ENCODE assay signal across 13 cellular contexts in the genomic region with DNA sequence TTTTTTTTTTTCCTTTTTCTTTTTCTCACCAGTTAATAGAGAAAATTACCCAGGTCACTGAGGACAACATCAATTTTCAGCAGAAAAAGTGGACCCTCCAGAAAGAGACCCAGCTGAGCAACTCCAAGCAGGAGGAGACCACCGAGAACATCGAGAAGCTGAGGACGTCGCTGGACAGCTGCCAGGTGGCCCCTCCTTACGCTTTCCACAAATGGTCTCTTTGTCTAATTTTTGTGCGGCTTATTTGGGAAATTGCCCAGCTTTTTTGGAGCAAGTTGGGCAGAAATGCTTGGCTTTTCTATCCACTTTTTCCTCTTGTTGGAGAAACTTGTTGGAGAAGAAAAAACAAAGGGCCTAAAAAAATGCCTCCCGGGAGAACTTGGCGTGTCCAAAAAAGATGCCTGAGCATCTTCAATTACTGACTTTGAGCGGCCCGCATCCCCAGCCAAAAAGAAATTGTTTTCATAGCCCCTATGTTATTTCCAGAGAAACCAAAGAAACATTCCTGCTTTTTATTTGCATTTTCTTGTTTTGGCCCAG.
DNase-seq lines count a peak whose midpoint lies in the region; ATAC-seq and TF ChIP-seq lines count a peak whose summit lies in the region.
"Had no signal": no experiment of that assay in that cellular context is flagged by ENCODE, and none has a peak within 500 bp of the region (broad histone marks: within the 10 kb centered on the region; RNA-seq: fewer than 3 reads in every experiment).

No MANE protein-coding gene starts in this region.

- H2BK120ac ChIP-seq in IMR-90 (ENCODE audit: low read depth, low read length), result no peak overlapping the region; the same call in 1 of the 2 replicates

- H3K9me1 ChIP-seq in IMR-90 (ENCODE audit: insufficient read depth, low read length), result peaks cover 5% of the 10 kb centered on the region

- H3K4me2 ChIP-seq in IMR-90 (ENCODE audit: low read depth, low read length) (peak overlapping the region; percentile 4; the same call in 1 of the 2 replicates), skeletal muscle satellite cell (ENCODE audit: low read length) (peak overlapping the region; percentile 72), SK-N-SH (no peak overlapping the region)
- H3K4me2 ChIP-seq: KMS-11 had no signal

- H3K4me3 Mint-ChIP-seq in brain, result peak overlapping the region in 3 of 5 experiments; percentile 25 to 66 (median 30)
- H3K4me3 Mint-ChIP-seq: T-cell had no signal

- H2BK5ac ChIP-seq in IMR-90 (ENCODE audit: low read depth, low read length, poor library complexity, severe bottlenecking), result no peak overlapping the region

- H3K79me2 ChIP-seq in SK-N-SH (ENCODE audit: insufficient read depth), result no peaks in the 10 kb centered on the region

- no peak overlapping the region for H4K91ac ChIP-seq in IMR-90 (ENCODE audit: insufficient read depth, low read depth, low read length)

- H3K4me1 Mint-ChIP-seq in brain, result peaks cover 65% of the 10 kb centered on the region

- peaks cover 0 to 10% (median 0%) of the 10 kb centered on the region in 5 experiments for H3K9me3 Mint-ChIP-seq in brain
- H3K9me3 Mint-ChIP-seq: T-cell had no signal

- no peaks in the 10 kb centered on the region for H3K36me3 ChIP-seq in IMR-90 (ENCODE audit: control insufficient read depth, insufficient read depth, low read length)
- no peaks in the 10 kb centered on the region for H3K36me3 ChIP-seq in right lobe of liver
- H3K36me3 ChIP-seq in skeletal muscle satellite cell (ENCODE audit: insufficient read depth, low read length), result no peaks in the 10 kb centered on the region
- H3K36me3 ChIP-seq in SK-N-SH (replicated peaks in 1 of 2; ENCODE audit: control insufficient read depth in 1 of 2, insufficient read depth in 2 of 2, low read length in 1 of 2), result no peaks in the 10 kb centered on the region

- no peak overlapping the region for H3K18ac ChIP-seq in IMR-90 (ENCODE audit: low read depth, low read length)

- no peak overlapping the region for H3K4ac ChIP-seq in IMR-90 (ENCODE audit: low read depth, low read length)

- H3K4me3 ChIP-seq in IMR-90 (ENCODE audit: insufficient read depth, low read depth, low read length) (no peak overlapping the region), right lobe of liver (no peak overlapping the region), skeletal muscle satellite cell (ENCODE audit: low read length) (no peak overlapping the region), SK-N-SH (ENCODE audit: low read depth in 2 of 2, low read length in 1 of 2) (no peak overlapping the region)

- dilution Hi-C loops in IMR-90 (cut with HindIII; ENCODE audit: low sequenced_read_pairs, unreplicated experiment), result no loop called here

- no peak overlapping the region for H2AK9ac ChIP-seq in IMR-90 (replicated peaks; ENCODE audit: low read depth, low read length, poor library complexity)

- no peaks in the 10 kb centered on the region for H4K20me1 ChIP-seq in IMR-90 (ENCODE audit: insufficient read depth, low read length)
- no peaks in the 10 kb centered on the region for H4K20me1 ChIP-seq in SK-N-SH (ENCODE audit: insufficient read depth)

- no peak overlapping the region for H2BK20ac ChIP-seq in IMR-90 (ENCODE audit: low read depth, low read length)

- intact Hi-C loops in IMR-90 (cut with micrococcal nuclease), result no loop called here
- intact Hi-C loops in right lobe of liver (cut with DNase I), result loop anchor here in 1 of 2 donors (5.0 kb wide), 1 partner anchor 104 kb away; no protein-coding TSS in a partner anchor

- TF ChIP-seq RAD21 in IMR-90 (IDR thresholded peaks at IDR 0.05; ENCODE audit: low read length) (no peak), SK-N-SH (IDR thresholded peaks at IDR 0.05; ENCODE audit: low read length) (no peak)

- WGBS in IMR-90 (ENCODE audit: extremely low coverage in 2 of 2, insufficient read length in 1 of 2), 2 experiments, result 50% methylated on average over 2 of the region's 10 CpGs; no CpG with 5 or more reads in 1 of the 2 experiments
- WGBS in right lobe of liver (ENCODE audit: insufficient coverage, low coverage, low lambda C conversion rate, missing lambda C conversion rate), result 25% methylated on average over 9 of the region's 10 CpGs
- WGBS in SK-N-SH (ENCODE audit: low lambda C conversion rate), result 95% methylated on average over 10 of the region's 10 CpGs

- no peak overlapping the region for H4K5ac ChIP-seq in IMR-90 (ENCODE audit: low read depth, low read length)

- ATAC-seq in IMR-90 (ENCODE audit: low read depth) (no peak), right lobe of liver (no peak), HG03025 (IDR thresholded peaks at IDR 0.05; ENCODE audit: low FRiP score, unreplicated experiment) (no peak), GM21576 (IDR thresholded peaks at IDR 0.05; ENCODE audit: unreplicated experiment) (no peak)
- ATAC-seq: T-cell had no signal

- H2BK15ac ChIP-seq in IMR-90 (ENCODE audit: low read depth, low read length), result no peak overlapping the region

- H3K9ac ChIP-seq in IMR-90 (ENCODE audit: low read depth, low read length) (no peak overlapping the region), skeletal muscle satellite cell (ENCODE audit: low read depth, low read length) (no peak overlapping the region), SK-N-SH (no peak overlapping the region)
- H3K9ac ChIP-seq: KMS-11 had no signal

- no peaks in the 10 kb centered on the region for H3K79me1 ChIP-seq in IMR-90 (ENCODE audit: low read depth in 1 of 2, low read length in 2 of 2)

- no peak overlapping the region for H4K8ac ChIP-seq in IMR-90 (ENCODE audit: low read depth in 2 of 2, low read length in 2 of 2)

- no peak for TF ChIP-seq CTCF in IMR-90 (conservative IDR thresholded peaks at IDR 0.05; ENCODE audit: low read depth, low read length)
- no peak for TF ChIP-seq CTCF in brain (conservative IDR thresholded peaks at IDR 0.05)
- TF ChIP-seq CTCF in right lobe of liver (IDR thresholded peaks at IDR 0.05), result no peak
- TF ChIP-seq CTCF in SK-N-SH (IDR thresholded peaks at IDR 0.05), result no peak

- no peak for TF ChIP-seq EP300 in SK-N-SH (IDR thresholded peaks at IDR 0.05; ENCODE audit: borderline replicate concordance in 1 of 2, low read depth in 1 of 2, low read length in 1 of 2)

- H3K4me1 ChIP-seq in IMR-90 (ENCODE audit: control insufficient read depth, insufficient read depth, low read length) (peaks cover 8% of the 10 kb centered on the region), right lobe of liver (peaks cover 0 to 13% (median 6%) of the 10 kb centered on the region in 4 donors), skeletal muscle satellite cell (ENCODE audit: control insufficient read depth, insufficient read depth, low read length) (peaks cover 19% of the 10 kb centered on the region), SK-N-SH (ENCODE audit: control insufficient read depth in 1 of 2, insufficient read depth in 2 of 2, low read depth in 1 of 2, low read length in 1 of 2) (peaks cover 4 to 41% of the 10 kb centered on the region in 2 experiments; a peak in 1 of 4 replicates)

- H2AFZ ChIP-seq in IMR-90 (replicated peaks; ENCODE audit: low read length, poor library complexity) (peak overlapping the region; percentile 73), SK-N-SH (ENCODE audit: low read depth) (no peak overlapping the region)

- no peaks in the 10 kb centered on the region for H3K36me3 Mint-ChIP-seq in brain
- H3K36me3 Mint-ChIP-seq: T-cell had no signal

- H3K27ac Mint-ChIP-seq in brain, result peak overlapping the region; percentile 13 to 73 (median 54)
- H3K27ac Mint-ChIP-seq: T-cell had no signal

- POLR2A ChIA-PET in IMR-90 (lab: Charles Lee; ENCODE audit: unreplicated experiment), result no interaction called here
- POLR2A ChIA-PET in SK-N-SH (lab: Yijun Ruan, JAX), result no interaction called here

- H2AK5ac ChIP-seq in IMR-90 (ENCODE audit: low read depth, low read length), result no peak overlapping the region

- no peaks in the 10 kb centered on the region for H3K27me3 ChIP-seq in IMR-90 (ENCODE audit: control insufficient read depth, insufficient read depth, low read length)
- H3K27me3 ChIP-seq in right lobe of liver, result no peaks in the 10 kb centered on the region
- H3K27me3 ChIP-seq in skeletal muscle satellite cell (ENCODE audit: control insufficient read depth, insufficient read depth, low read length), result peaks cover 14% of the 10 kb centered on the region
- H3K27me3 ChIP-seq in SK-N-SH (ENCODE audit: insufficient read depth), result no peaks in the 10 kb centered on the region

- H3K27me3 Mint-ChIP-seq in brain, result peaks cover 4% of the 10 kb centered on the region

- no peaks in the 10 kb centered on the region for H3F3A ChIP-seq in SK-N-SH (replicated peaks; ENCODE audit: insufficient read depth)

- H3K27ac ChIP-seq in IMR-90 (ENCODE audit: insufficient read depth, low read length) (no peak overlapping the region), right lobe of liver (peak overlapping the region in 2 of 3 donors; percentile 15 to 49), SK-N-SH (ENCODE audit: low read depth in 2 of 2, low read length in 1 of 2) (no peak overlapping the region; a peak in 1 of 4 replicates)
- H3K27ac ChIP-seq: KMS-11 had no signal

- CTCF ChIA-PET in IMR-90 (lab: Yijun Ruan, JAX) (interaction anchor here (0.6 to 1.1 kb wide), 3 partner anchors 13 to 103 kb away, joined by 3 read pairs; no protein-coding TSS in a partner anchor), SK-N-SH (lab: Yijun Ruan, JAX) (interaction anchor here (1.4 kb wide), 1 partner anchor 24 kb away, joined by 3 read pairs; no protein-coding TSS in a partner anchor)

- in situ Hi-C loops in IMR-90 (cut with MboI; ENCODE audit: low sequenced_read_pairs), result loop anchor here (5.0 kb wide), 1 partner anchor 99 kb away; no protein-coding TSS in a partner anchor

- H3K23ac ChIP-seq in IMR-90 (ENCODE audit: low read depth, low read length), result no peak overlapping the region

- H3K56ac ChIP-seq in IMR-90 (ENCODE audit: extremely low read depth, insufficient read depth, low read length), result no peak overlapping the region

- H3K14ac ChIP-seq in IMR-90 (replicated peaks; ENCODE audit: low read depth, low read length), result 0 out of 2 replicates have a peak overlapping the region, but pooled peaks have one; percentile 39

- BruUV-seq in IMR-90 (replicated peaks; lab: Mats Ljungman, UMichigan), result no TSS peak

- H3K9me2 ChIP-seq in SK-N-SH, result no peaks in the 10 kb centered on the region

- H3K9me3 ChIP-seq in IMR-90 (ENCODE audit: control insufficient read depth, insufficient read depth, low read length), result no peaks in the 10 kb centered on the region
- H3K9me3 ChIP-seq in right lobe of liver, result no peaks in the 10 kb centered on the region
- H3K9me3 ChIP-seq in skeletal muscle satellite cell (replicated peaks; ENCODE audit: low read length), result no peaks in the 10 kb centered on the region
- H3K9me3 ChIP-seq in SK-N-SH, result no peaks in the 10 kb centered on the region

- TF ChIP-seq POLR2A in IMR-90 (IDR thresholded peaks at IDR 0.05; ENCODE audit: low read depth, low read length) (no peak), right lobe of liver (IDR thresholded peaks at IDR 0.05) (no peak)

- DNase-seq in IMR-90 (no peak), right lobe of liver (no peak), cerebellum (ENCODE audit: low spot score) (no peak), SK-N-SH (no peak)
- DNase-seq: activated CD4-positive, CD25-positive, alpha-beta regulatory T cell; activated CD8-positive, alpha-beta memory T cell treated with anti-CD3 and anti-CD28 coated beads for 24 hours; NCI-H1105; T-cell had no signal

Comparison
In these comparisons a context has a peak if more than half of its experiments do, and no peak if none do; other contexts are left out.
1. H3K27ac ChIP-seq: peak in right lobe of liver (2 of 3); none in IMR-90 (single experiment) and SK-N-SH (0 of 2).